In the genomic region with DNA sequence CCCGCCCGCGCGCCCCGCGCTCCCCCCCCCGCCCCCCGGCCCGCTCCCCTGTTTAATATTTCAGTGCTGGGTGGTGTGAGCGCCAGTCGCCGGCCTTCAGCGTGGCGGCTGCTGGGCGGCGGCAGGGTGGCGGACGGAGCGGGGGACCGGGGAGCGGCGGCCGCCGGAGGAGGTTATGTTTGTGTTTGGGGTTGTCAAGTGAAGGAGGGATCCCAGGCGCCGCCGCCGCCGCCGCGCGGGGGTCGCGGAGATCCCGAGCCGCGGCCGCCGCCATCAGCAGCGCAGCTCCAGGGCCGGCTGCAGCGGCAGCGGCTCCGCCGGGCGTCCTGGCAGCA, we compare ENCODE assay signal across 8 cellular contexts. TPM values are rescaled to one million over a fixed set of nuclear protein-coding genes. Genes with fewer than 3 reads are reported as not detected.
DNase-seq lines count a peak whose midpoint lies in the region; ATAC-seq and TF ChIP-seq lines count a peak whose summit lies in the region.

A gene (plus strand): TSS at position 82 of the 335 bp plus-strand sequence. CDS start 3,317 bp downstream, outside the sequence.

- H3K27ac ChIP-seq in HUES48 (ENCODE audit: low read depth, low read length) = peak within 1 kb of the TSS; percentile 97

- H3K36me3 ChIP-seq in HUES48 (ENCODE audit: control insufficient read depth, insufficient read depth, low read length) = peaks cover 27% of the 10 kb centered on the region

- peak within 1 kb of the TSS; percentile 73 for H3K9ac ChIP-seq in HUES48 (ENCODE audit: low read depth, low read length)

- H3K9me3 ChIP-seq in HUES48 (ENCODE audit: control insufficient read depth, insufficient read depth, low read length) = no peaks in the 10 kb centered on the region

- peaks cover 52% of the 10 kb centered on the region for H3K4me1 Mint-ChIP-seq in activated T-cell treated with anti-CD3 and anti-CD28 coated beads, Interleukin-2, amount 50 U/mL, for 72 hours (ENCODE audit: low read depth)

- ATAC-seq in activated T-cell treated with anti-CD3 and anti-CD28 coated beads, Interleukin-2, amount 50 U/mL, for 72 hours (replicated peaks in 1 of 2) = no peak
- ATAC-seq in omental fat pad (ENCODE audit: low FRiP score) = no peak
- ATAC-seq in HG03378 (IDR thresholded peaks at IDR 0.05; ENCODE audit: unreplicated experiment) = no peak

- peaks cover 10% of the 10 kb centered on the region; the same call in 1 of the 2 replicates for H3K27me3 ChIP-seq in HUES48 (ENCODE audit: control insufficient read depth, insufficient read depth, low read length)

- peak within 1 kb of the TSS; percentile 99 for H3K27ac Mint-ChIP-seq in activated T-cell treated with anti-CD3 and anti-CD28 coated beads, Interleukin-2, amount 50 U/mL, for 72 hours

- in situ Hi-C loops in GM13976 (cut with MboI; ENCODE audit: low sequenced_read_pairs, unreplicated experiment) = loop anchor here (10.0 to 25.0 kb wide), 2 partner anchors 53 to 300 kb away; no protein-coding TSS in a partner anchor

- DNase-seq in GM13976 (ENCODE audit: low spot score) (peak; percentile 33), glomerular visceral epithelial cell (ENCODE audit: extremely low spot score) (peak; percentile 42), omental fat pad (ENCODE audit: low spot score) (no peak), NCI-H2227 (lab: John Stamatoyannopoulos, UW; ENCODE audit: unreplicated experiment) (no peak), KG1 (lab: John Stamatoyannopoulos, UW) (no peak)
- DNase-seq in activated T-cell treated with anti-CD3 and anti-CD28 coated beads, Interleukin-2, amount 50 U/mL, for 72 hours = peak in 1 of 2 donors; percentile 47

- TF ChIP-seq CTCF in GM13976 (IDR thresholded peaks at IDR 0.05; ENCODE audit: borderline replicate concordance, control extremely low read depth, extremely low read depth, insufficient read depth, missing control alignments) (no peak), omental fat pad (IDR thresholded peaks at IDR 0.05) (no peak)

- H3K27me3 Mint-ChIP-seq in activated T-cell treated with anti-CD3 and anti-CD28 coated beads, Interleukin-2, amount 50 U/mL, for 72 hours (ENCODE audit: low read depth) = no peaks in the 10 kb centered on the region

- peaks cover 37% of the 10 kb centered on the region for H3K4me1 ChIP-seq in HUES48 (ENCODE audit: control insufficient read depth, insufficient read depth, low read length)

- peak within 1 kb of the TSS; percentile 95 to 100 for H3K4me3 Mint-ChIP-seq in activated T-cell treated with anti-CD3 and anti-CD28 coated beads, Interleukin-2, amount 50 U/mL, for 72 hours

- H3K4me3 ChIP-seq in HUES48 (ENCODE audit: low read depth, low read length) = peak within 1 kb of the TSS; percentile 65

- peaks cover 25 to 44% of the 10 kb centered on the region in 2 donors for H3K36me3 Mint-ChIP-seq in activated T-cell treated with anti-CD3 and anti-CD28 coated beads, Interleukin-2, amount 50 U/mL, for 72 hours (ENCODE audit: insufficient read depth in 2 of 2)

- no peaks in the 10 kb centered on the region for H3K9me3 Mint-ChIP-seq in activated T-cell treated with anti-CD3 and anti-CD28 coated beads, Interleukin-2, amount 50 U/mL, for 72 hours

RNA-seq across cellular contexts. Expression of the gene that starts here (rescaled TPM):
- total RNA-seq in activated T-cell treated with anti-CD3 and anti-CD28 coated beads, Interleukin-2, amount 50 U/mL, for 72 hours = 10 to 100 TPM; 70.1 to 77.0 TPM
- 10 to 100 TPM; 21.6 to 59.4 (median 34.5) TPM for total RNA-seq in omental fat pad

Comparison
In these comparisons a context has a peak if more than half of its experiments do, and no peak if none do; other contexts are left out.
1. DNase-seq: peak in GM13976 (single experiment) and glomerular visceral epithelial cell (single experiment); none in omental fat pad (single experiment), NCI-H2227 (single experiment) and KG1 (single experiment).